Comparison of ENCODE assay signal across 8 cellular contexts in genomic region chr5:1789446-1789837, GRCh38. TPM values are rescaled to one million over a fixed set of nuclear protein-coding genes. Genes with fewer than 3 reads are reported as not detected.
DNase-seq lines count a peak whose midpoint lies in the region; ATAC-seq and TF ChIP-seq lines count a peak whose summit lies in the region.
"Not testable (repeated sequence)": the region's sequence is repeated elsewhere in the genome, so short reads cannot be mapped to it uniquely, and the experiment has no call there.

No MANE protein-coding gene starts in this region.

- POLR2A ChIA-PET in WTC11 (lab: Charles Lee): not testable (repeated sequence)

- H3K27ac Mint-ChIP-seq in WTC11: 0 out of 2 replicates have a peak overlapping the region, but pooled peaks have one; percentile 74
- H3K27ac Mint-ChIP-seq in memory B cell: peak overlapping the region; percentile 56

- H3K4me1 Mint-ChIP-seq in WTC11: peaks cover 32% of the 10 kb centered on the region
- peaks cover 19% of the 10 kb centered on the region for H3K4me1 Mint-ChIP-seq in memory B cell

- not testable (repeated sequence) for H3K36me3 Mint-ChIP-seq in WTC11, memory B cell

- H3K4me3 Mint-ChIP-seq in WTC11, memory B cell: not testable (repeated sequence)

- DNase-seq in Caki2 (ENCODE audit: low read depth) (peak; percentile 65), HT1080 (ENCODE audit: low read depth) (peak; percentile 85), RPMI7951 (ENCODE audit: low read depth) (peak; percentile 84), amniotic epithelial cell (ENCODE audit: low read depth) (peak; percentile 77), erythroblast (lab: John Stamatoyannopoulos, UW) (peak; percentile 4 to 35)
- not testable (repeated sequence) for DNase-seq in WTC11 (ENCODE audit: low spot score); memory B cell (ENCODE audit: low spot score in 2 of 2); stimulated activated naive CD8-positive, alpha-beta T cell treated with anti-CD3 and anti-CD28 coated beads, Interleukin-15, Interleukin-2, amounts not matched to agents 100 U/mL and 50 U/mL, for 24 hours

- 0 out of 2 replicates have a peak, but pooled peaks have one; percentile 14 for ATAC-seq in WTC11
- ATAC-seq in memory B cell (ENCODE audit: low read depth): not testable (repeated sequence)
- ATAC-seq in stimulated activated naive CD8-positive, alpha-beta T cell treated with anti-CD3 and anti-CD28 coated beads, Interleukin-15, Interleukin-2, amounts not matched to agents 100 U/mL and 50 U/mL, for 24 hours: peak; percentile 3

- in situ Hi-C loops in Caki2 (cut with HindIII; ENCODE audit: low pct_unique_long_range_greater_than_20kb, low sequenced_read_pairs): not testable (repeated sequence)

- CTCF ChIA-PET in WTC11 (lab: Charles Lee): not testable (repeated sequence)

- TF ChIP-seq POLR2A in erythroblast (IDR thresholded peaks at IDR 0.05; ENCODE audit: low read length): not testable (repeated sequence)

- TF ChIP-seq CTCF in WTC11 (IDR thresholded peaks at IDR 0.05): not testable (repeated sequence)

- H3K27me3 Mint-ChIP-seq in WTC11 (ENCODE audit: low read depth); memory B cell: not testable (repeated sequence)

- not testable (repeated sequence) for H3K9me3 Mint-ChIP-seq in WTC11, memory B cell

TF ChIP-seq in WTC11, 78 proteins besides CTCF, POLR2A, EP300 and RAD21:
- TF ChIP-seq NFYB (CRISPR knock-in tag; conservative IDR thresholded peaks at IDR 0.05; ENCODE audit: low read depth): 0 out of 2 replicates have a peak, but pooled peaks have one; percentile 23
TF ChIP-seq in WTC11: peak in this region for 1; not testable (repeated sequence) for 77.

RNA-seq across cellular contexts. Expression of gene MRPL36, which starts 10.2 kb away (rescaled TPM):
- total RNA-seq in Caki2 (2014; rRNA removed; shearing (Covaris generic); ENCODE audit: low replicate concordance): 45.6 and 50.5 TPM in 2 replicates
- 134 and 149 TPM in 2 replicates for total RNA-seq in HT1080 (2014; rRNA removed; shearing (Covaris generic))
- polyA plus RNA-seq in HT1080 (2015; cell fraction: cytosol; rRNA removed): 105 and 108 TPM in 2 replicates
- 48.5 and 52.8 TPM in 2 replicates for polyA plus RNA-seq in HT1080 (2015; cell fraction: nucleus; rRNA removed)
- 81.1 TPM in 2 replicates for total RNA-seq in RPMI7951 (2014; rRNA removed; shearing (Covaris generic))
- 52.8 to 61.2 TPM (median 55.9 TPM) in 3 replicates for total RNA-seq in WTC11 (2021)

RNA-seq across cellular contexts. Expression of gene NDUFS6, which starts 11.8 kb away (rescaled TPM):
- total RNA-seq in Caki2 (2014; rRNA removed; shearing (Covaris generic); ENCODE audit: low replicate concordance): 34.5 and 48.4 TPM in 2 replicates
- 77.4 and 102 TPM in 2 replicates for total RNA-seq in HT1080 (2014; rRNA removed; shearing (Covaris generic))
- polyA plus RNA-seq in HT1080 (2015; cell fraction: cytosol; rRNA removed): 106 and 165 TPM in 2 replicates
- polyA plus RNA-seq in HT1080 (2015; cell fraction: nucleus; rRNA removed): 33.7 and 60.3 TPM in 2 replicates
- total RNA-seq in RPMI7951 (2014; rRNA removed; shearing (Covaris generic)): 38.3 and 79.5 TPM in 2 replicates
- 75.8 to 84.3 TPM (median 77.4 TPM) in 3 replicates for total RNA-seq in WTC11 (2021)
